In genomic region chr3:27486328-27486727, GRCh38 we compare ENCODE assay signal across 19 cellular contexts. TPM values are rescaled to one million over a fixed set of nuclear protein-coding genes. Genes with fewer than 3 reads are reported as not detected.
A peak's percentile ranks its signal among the peaks of the same experiment; 100 is the strongest.
DNase-seq lines count a peak whose midpoint lies in the region; ATAC-seq, FAIRE-seq and TF ChIP-seq lines count a peak whose summit lies in the region.
"Had no signal": no experiment of that assay in that cellular context is flagged by ENCODE, and none has a peak within 500 bp of the region (broad histone marks: within the 10 kb centered on the region; RNA-seq: fewer than 3 reads in every experiment).

No MANE protein-coding gene starts in this region.

- H3K4me1 Mint-ChIP-seq in WTC11: peaks cover 20% of the 10 kb centered on the region
- H3K4me1 Mint-ChIP-seq in naive B cell: peaks cover 5 to 27% (median 9%) of the 10 kb centered on the region in 3 donors
- peaks cover 10% of the 10 kb centered on the region for H3K4me1 Mint-ChIP-seq in type B pancreatic cell (ENCODE audit: unreplicated experiment)

- H3K27ac ChIP-seq in heart right ventricle: peak overlapping the region in 9 of 10 donors; percentile 59 to 97 (median 93)

- ATAC-seq in heart right ventricle: no peak
- no peak for ATAC-seq in Right ventricle myocardium superior (ENCODE audit: poor library complexity)
- no peak for ATAC-seq in WTC11
- ATAC-seq in naive B cell (ENCODE audit: low read depth in 2 of 2): no peak

- CTCF ChIA-PET in WTC11 (lab: Charles Lee): interaction anchor here (1.3 to 1.5 kb wide), 2 partner anchors 14 to 195 kb away, joined by 3 to 6 read pairs; no protein-coding TSS in a partner anchor

- H3K9me3 ChIP-seq in heart right ventricle: no peaks in the 10 kb centered on the region

- H3K4me3 ChIP-seq in heart right ventricle: peak overlapping the region in 1 of 10 donors; percentile 5

- TF ChIP-seq CTCF in heart right ventricle (IDR thresholded peaks at IDR 0.05): no peak
- TF ChIP-seq CTCF in WTC11 (IDR thresholded peaks at IDR 0.05): no peak
- TF ChIP-seq CTCF in type B pancreatic cell (conservative IDR thresholded peaks at IDR 0.05): no peak

- peaks cover 0 to 32% (median 18%) of the 10 kb centered on the region in 9 donors for H3K4me1 ChIP-seq in heart right ventricle

- intact Hi-C loops in heart right ventricle (cut with DNase I) (loop anchor here in 5 of 10 donors (5.0 to 10.0 kb wide), 3 partner anchors 36 to 188 kb away; no protein-coding TSS in a partner anchor), Right ventricle myocardium superior (cut with DNase I) (no loop called here)

- DNase-seq in heart right ventricle (no peak), Right ventricle myocardium superior (no peak), WTC11 (ENCODE audit: low spot score) (no peak), naive B cell (no peak), type B pancreatic cell (ENCODE audit: extremely low spot score, unreplicated experiment) (no peak), NCI-H2081 treated with DMSO at 0.1 percent for 48 hours (lab: John Stamatoyannopoulos, UW) (no peak), mesenteric fat pad (ENCODE audit: low spot score) (no peak), frontal cortex (ENCODE audit: low spot score in 2 of 2) (no peak)
- DNase-seq: activated CD4-positive, alpha-beta T cell treated with anti-CD3 and anti-CD28 coated beads for 48 hours; activated CD8-positive, alpha-beta memory T cell treated with anti-CD3 and anti-CD28 coated beads, Interleukin-2, amount 50 U/mL, for 48 hours; activated gamma-delta T cell treated with Interleukin-2 at 50 U/mL for 16 hours; amygdala; DMS79 treated with DMSO at 0.1 percent for 48 hours; effector CD8-positive, alpha-beta T cell; HCEC 1CT; NCI-H187 treated with DMSO at 0.1 percent for 48 hours; RPMI8226; stimulated activated CD4-positive, alpha-beta T cell treated with anti-CD3 and anti-CD28 coated beads, Interleukin-12 subunit alpha, Interleukin-12 subunit beta, amount 100 ng/mL, for 4 hours had no signal

- H3K4me3 Mint-ChIP-seq in WTC11: no peak overlapping the region
- H3K4me3 Mint-ChIP-seq in naive B cell: peak overlapping the region in 6 of 8 donors; percentile 10 to 76 (median 44)
- H3K4me3 Mint-ChIP-seq in type B pancreatic cell: peak overlapping the region; percentile 36

- no peaks in the 10 kb centered on the region for H3K9me3 Mint-ChIP-seq in WTC11
- H3K9me3 Mint-ChIP-seq in naive B cell: no peaks in the 10 kb centered on the region
- H3K9me3 Mint-ChIP-seq in type B pancreatic cell: no peaks in the 10 kb centered on the region

- WGBS in heart right ventricle, 2 donors: 73 to 75% methylated on average over 7 of the region's 7 CpGs

- no peaks in the 10 kb centered on the region for H3K27me3 ChIP-seq in heart right ventricle

- H3K27me3 Mint-ChIP-seq in WTC11 (ENCODE audit: low read depth) (no peaks in the 10 kb centered on the region), naive B cell (no peaks in the 10 kb centered on the region), type B pancreatic cell (no peaks in the 10 kb centered on the region)
- H3K27me3 Mint-ChIP-seq: progenitor cell of endocrine pancreas had no signal

- H3K36me3 Mint-ChIP-seq in WTC11 (0 out of 2 replicates have a peak, but pooled peaks cover 2% of the 10 kb centered on the region), naive B cell (peaks cover 0 to 6% of the 10 kb centered on the region in 2 donors), type B pancreatic cell (peaks cover 5% of the 10 kb centered on the region)

- H3K36me3 ChIP-seq in heart right ventricle: no peaks in the 10 kb centered on the region

- no peak for FAIRE-seq in frontal cortex (lab: Jason Lieb, UNC)

- POLR2A ChIA-PET in WTC11 (lab: Charles Lee): no interaction called here

- H3K27ac Mint-ChIP-seq in WTC11: 0 out of 2 replicates have a peak overlapping the region, but pooled peaks have one; percentile 53
- H3K27ac Mint-ChIP-seq in naive B cell: peak overlapping the region in 2 of 6 donors; percentile 35 to 71
- no peak overlapping the region for H3K27ac Mint-ChIP-seq in type B pancreatic cell
- H3K27ac Mint-ChIP-seq: progenitor cell of endocrine pancreas had no signal

TF ChIP-seq in WTC11, 78 proteins besides CTCF, POLR2A, EP300 and RAD21 (continues in another document):
- TF ChIP-seq STAT6 (CRISPR knock-in tag; conservative IDR thresholded peaks at IDR 0.05; ENCODE audit: low read depth) (no peak), OVOL2 (CRISPR knock-in tag; IDR thresholded peaks at IDR 0.05; ENCODE audit: borderline replicate concordance) (no peak), JAZF1 (CRISPR knock-in tag; IDR thresholded peaks at IDR 0.05) (no peak), HMGXB4 (CRISPR knock-in tag; IDR thresholded peaks at IDR 0.05) (no peak), ZNF532 (CRISPR knock-in tag; IDR thresholded peaks at IDR 0.05; ENCODE audit: borderline replicate concordance) (no peak), E2F4 (CRISPR knock-in tag; IDR thresholded peaks at IDR 0.05; ENCODE audit: borderline replicate concordance, low read depth) (no peak)

RNA-seq across cellular contexts. Expression of gene SLC4A7, which starts 2.1 kb away (rescaled TPM):
- total RNA-seq in heart right ventricle (10 to 100 TPM in 8 of 10 donors, 1 to 10 TPM in 2; 8.0 to 18.7 (median 13.1) TPM), Right ventricle myocardium superior (13.0 TPM), WTC11 (2021) (87.0 to 93.7 TPM (median 90.8 TPM) in 3 replicates), type B pancreatic cell (ENCODE audit: low replicate concordance) (31.0 and 51.8 TPM in 2 replicates), mesenteric fat pad (29.2 TPM), frontal cortex (658 TPM)
- polyA plus RNA-seq in heart right ventricle (1 to 10 TPM; 3.0 to 3.3 TPM), naive B cell (ENCODE audit: low read depth in 6 of 6) (10 to 100 TPM in 5 of 6 donors, 1 to 10 TPM in 1; 3.8 to 21.0 (median 12.2) TPM)
